ENCODE assay signal across 37 cellular contexts in the genomic region with DNA sequence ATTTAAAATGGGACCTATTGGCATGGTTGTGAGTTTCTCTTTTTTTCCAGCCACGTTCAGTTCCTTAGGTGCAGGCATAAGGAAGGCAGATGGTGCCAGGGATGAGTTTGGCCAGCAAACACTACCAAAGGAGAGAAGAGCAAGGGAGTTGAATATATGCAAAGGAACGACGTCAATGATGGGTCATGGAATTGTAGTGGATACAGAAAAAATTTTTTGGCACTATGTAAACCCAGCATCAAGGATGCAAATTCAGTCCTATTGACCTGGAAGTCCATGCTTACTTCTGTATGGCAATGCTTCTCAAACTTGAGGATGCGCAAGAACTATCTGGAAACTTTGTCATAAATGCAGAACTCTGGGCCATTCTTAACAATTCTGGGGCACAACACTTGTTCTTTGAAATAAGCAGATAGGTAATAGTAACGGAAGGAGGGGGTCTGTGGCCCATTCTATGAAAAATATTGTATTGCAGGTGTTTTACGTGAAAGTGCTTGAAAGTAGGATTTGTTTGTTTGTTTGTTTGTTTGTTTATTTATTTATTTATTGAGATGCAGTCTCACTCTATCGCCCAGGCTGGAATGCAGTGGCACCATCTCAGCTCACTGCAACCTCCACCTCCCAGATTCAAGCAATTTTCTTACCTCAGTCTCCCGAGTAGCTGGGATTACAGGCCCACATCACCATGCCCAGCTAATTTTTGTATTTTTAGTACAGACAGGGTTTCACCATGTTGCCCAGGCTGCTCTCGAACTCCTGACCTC. TPM values are rescaled to one million over a fixed set of nuclear protein-coding genes. Genes with fewer than 3 reads are reported as not detected.
"Had no signal": no experiment of that assay in that cellular context is flagged by ENCODE, and none has a peak within 500 bp of the region (broad histone marks: within the 10 kb centered on the region; RNA-seq: fewer than 3 reads in every experiment).

No MANE protein-coding gene starts in this region.

- DNase-seq: activated B cell treated with CpG ODN at 0.5 μM for 24 hours; activated CD4-positive, alpha-beta memory T cell treated with anti-CD3 and anti-CD28 coated beads for 36 hours; activated CD4-positive, alpha-beta T cell treated with anti-CD3 and anti-CD28 coated beads for 4 hours; activated CD4-positive, alpha-beta T cell treated with anti-CD3 and anti-CD28 coated beads, Interleukin-2, amount 10 ng/mL, durations not matched to agents 24 days and 14 days; activated CD4-positive, alpha-beta T cell treated with anti-CD3 and anti-CD28 coated beads, Interleukin-2, amount 50 U/mL, for 1 hour; activated CD4-positive, alpha-beta T cell treated with anti-CD3 and anti-CD28 coated beads, Interleukin-2, amount 50 U/mL, for 4 hours; activated CD4-positive, CD25-positive, alpha-beta regulatory T cell treated with anti-CD3 and anti-CD28 coated beads, Interleukin-2, amount 50 U/mL, for 72 hours; activated CD8-positive, alpha-beta memory T cell treated with anti-CD3 and anti-CD28 coated beads, Interleukin-2, amount 50 U/mL, for 4 hours; activated CD8-positive, alpha-beta T cell treated with anti-CD3 and anti-CD28 coated beads for 36 hours; activated effector memory CD4-positive, alpha-beta T cell treated with anti-CD3 and anti-CD28 coated beads, Interleukin-2, amount 50 U/mL, for 16 hours; activated gamma-delta T cell treated with Interleukin-2 at 50 U/mL for 16 hours; activated naive CD4-positive, alpha-beta T cell; activated naive CD4-positive, alpha-beta T cell treated with anti-CD3 and anti-CD28 coated beads for 36 hours; activated naive CD4-positive, alpha-beta T cell treated with anti-CD3 and anti-CD28 coated beads, Interleukin-2, amount 50 U/mL, for 16 hours; activated naive CD8-positive, alpha-beta T cell treated with anti-CD3 and anti-CD28 coated beads for 36 hours; activated T-cell treated with anti-CD3 and anti-CD28 coated beads for 4 hours; activated T-cell treated with anti-CD3 and anti-CD28 coated beads, Interleukin-2, amount 50 U/mL, for 1 hour; activated T-cell treated with anti-CD3 and anti-CD28 coated beads, Interleukin-2, amount 50 U/mL, for 4 hours; activated T-cell treated with anti-CD3 and anti-CD28 coated beads, Interleukin-2, amount 50 U/mL, for 72 hours; adrenal gland; amniotic stem cell; aorta; body of pancreas; brain microvascular endothelial cell; caudate nucleus; cerebellar nuclear complex; T-helper 2 cell; T-helper 9 cell had no signal

- H3K27me3 ChIP-seq: adrenal gland, body of pancreas, brain microvascular endothelial cell, breast epithelium, cardiac muscle cell had no signal

- H3K36me3 ChIP-seq: adrenal gland, brain microvascular endothelial cell, breast epithelium, cardiac muscle cell had no signal

- ATAC-seq: activated CD8-positive, alpha-beta T cell treated with anti-CD3 and anti-CD28 coated beads for 36 hours; activated naive CD4-positive, alpha-beta T cell treated with anti-CD3 and anti-CD28 coated beads, Interleukin-2, amount 50 U/mL, for 72 hours; activated T-cell treated with anti-CD3 and anti-CD28 coated beads, Interleukin-2, amount 50 U/mL, for 4 hours; activated T-cell treated with anti-CD3 and anti-CD28 coated beads, Interleukin-2, amount 50 U/mL, for 72 hours; activated T-helper 17 cell treated with anti-CD3 and anti-CD28 coated beads, Interleukin-2, amount 50 U/mL, for 72 hours; body of pancreas had no signal

- FAIRE-seq: astrocyte, TTC549 had no signal

- H3K4me3 ChIP-seq: adrenal gland, body of pancreas, breast epithelium, cardiac muscle cell had no signal

RNA-seq across cellular contexts. Expression of gene APOH, which starts 18.0 kb away (rescaled TPM):
- total RNA-seq: activated B cell treated with CpG ODN at 0.5 μM for 24 hours; activated CD4-positive, alpha-beta memory T cell treated with anti-CD3 and anti-CD28 coated beads for 36 hours; activated CD4-positive, alpha-beta T cell treated with anti-CD3 and anti-CD28 coated beads, Interleukin-2, amount 10 ng/mL, durations not matched to agents 24 days and 14 days; activated CD8-positive, alpha-beta memory T cell treated with anti-CD3 and anti-CD28 coated beads for 36 hours; activated CD8-positive, alpha-beta T cell treated with anti-CD3 and anti-CD28 coated beads for 36 hours; activated naive CD4-positive, alpha-beta T cell treated with anti-CD3 and anti-CD28 coated beads for 36 hours; activated naive CD4-positive, alpha-beta T cell treated with anti-CD3 and anti-CD28 coated beads, Interleukin-2, amount 50 U/mL, for 72 hours; activated naive CD8-positive, alpha-beta T cell treated with anti-CD3 and anti-CD28 coated beads for 36 hours; activated T-cell treated with anti-CD3 and anti-CD28 coated beads, Interleukin-2, amount 50 U/mL, for 72 hours; activated T-helper 1 cell treated with anti-CD3 and anti-CD28 coated beads, Interleukin-12 subunit alpha, Interleukin-12 subunit beta, Interleukin-2, Interleukin-4 antibody, amounts not matched to agents 30 ng/mL and 10 ng/mL and 1 ng/mL, durations not matched to agents 14 hours and 24 hours and 36 hours; activated T-helper 17 cell treated with anti-CD3 and anti-CD28 coated beads, Interleukin-2, amount 50 U/mL, for 72 hours; aorta; astrocyte; breast epithelium; cardiac muscle cell; chondrocyte had no signal
